26 cellular contexts compared by ENCODE assay signal in genomic region chr21:31157756-31158155, GRCh38.
DNase-seq lines count a peak whose midpoint lies in the region; ATAC-seq and TF ChIP-seq lines count a peak whose summit lies in the region.
"Had no signal": no experiment of that assay in that cellular context is flagged by ENCODE, and none has a peak within 500 bp of the region (broad histone marks: within the 10 kb centered on the region; RNA-seq: fewer than 3 reads in every experiment).

No MANE protein-coding gene starts in this region.

- POLR2A ChIA-PET in CD8-positive, alpha-beta T cell (lab: Charles Lee) = interaction anchor here (2.4 to 4.5 kb wide), 2 partner anchors 24 kb away, joined by 14 to 30 read pairs; no protein-coding TSS in a partner anchor
- POLR2A ChIA-PET in HEK293T (lab: Yijun Ruan, JAX) = no interaction called here

- H3K4me3 Mint-ChIP-seq in CD8-positive, alpha-beta T cell = no peak overlapping the region
- H3K4me3 Mint-ChIP-seq in activated CD8-positive, alpha-beta memory T cell treated with anti-CD3 and anti-CD28 coated beads, Interleukin-2, amount 10 ng/mL, durations not matched to agents 7 days and 5 days = no peak overlapping the region
- H3K4me3 Mint-ChIP-seq: CD14-positive monocyte; IgD-negative memory B cell; mesothelial cell of epicardium; natural killer cell treated with Interleukin-12 subunit alpha and Interleukin-12 subunit beta and Interleukin-15 and Interleukin-18, amount 100 ng/mL, for 72 hours; stimulated activated naive CD8-positive, alpha-beta T cell treated with anti-CD3 and anti-CD28 coated beads, Interleukin-15, amount 100 ng/mL, for 72 hours; T-helper 2 cell treated with Interferon-gamma antibody and Interleukin-4, amounts not matched to agents 5 μg/mL and 100 μg/mL, for 36 hours had no signal

- H3K36me3 ChIP-seq in CD8-positive, alpha-beta T cell (ENCODE audit: insufficient read depth, low read length) = no peaks in the 10 kb centered on the region
- peaks cover 6% of the 10 kb centered on the region for H3K36me3 ChIP-seq in thymus (ENCODE audit: control insufficient read depth, insufficient read depth)
- H3K36me3 ChIP-seq: cardiac muscle cell, transverse colon had no signal

- TF ChIP-seq CTCF in CD8-positive, alpha-beta T cell (IDR thresholded peaks at IDR 0.05) = no peak

- H3K27ac Mint-ChIP-seq in CD8-positive, alpha-beta T cell = peak overlapping the region; percentile 93
- no peak overlapping the region for H3K27ac Mint-ChIP-seq in activated CD8-positive, alpha-beta memory T cell treated with anti-CD3 and anti-CD28 coated beads, Interleukin-2, amount 10 ng/mL, durations not matched to agents 7 days and 5 days
- H3K27ac Mint-ChIP-seq: CD14-positive monocyte; IgD-negative memory B cell; mesothelial cell of epicardium; natural killer cell treated with Interleukin-12 subunit alpha and Interleukin-12 subunit beta and Interleukin-15 and Interleukin-18, amount 100 ng/mL, for 72 hours; stimulated activated naive CD8-positive, alpha-beta T cell treated with anti-CD3 and anti-CD28 coated beads, Interleukin-15, amount 100 ng/mL, for 72 hours; T-helper 2 cell treated with Interferon-gamma antibody and Interleukin-4, amounts not matched to agents 5 μg/mL and 100 μg/mL, for 36 hours had no signal

- peaks cover 9% of the 10 kb centered on the region for H3K9me3 Mint-ChIP-seq in CD8-positive, alpha-beta T cell
- peaks cover 2% of the 10 kb centered on the region for H3K9me3 Mint-ChIP-seq in activated CD8-positive, alpha-beta memory T cell treated with anti-CD3 and anti-CD28 coated beads, Interleukin-2, amount 10 ng/mL, durations not matched to agents 7 days and 5 days (ENCODE audit: low read depth)

- 96% methylated on average over 5 of the region's 5 CpGs for WGBS in thymus

- intact Hi-C loops in CD8-positive, alpha-beta T cell (cut with DNase I, micrococcal nuclease) = loop anchor here in 1 of 2 experiments (2.0 kb wide), 1 partner anchor 25 kb away; no protein-coding TSS in a partner anchor

- CTCF ChIA-PET in CD8-positive, alpha-beta T cell (lab: Charles Lee) = interaction anchor here (1.0 to 4.8 kb wide), 5 partner anchors 17 to 49 kb away, joined by 3 to 46 read pairs (median 8); no protein-coding TSS in a partner anchor
- CTCF ChIA-PET in HEK293T (lab: Yijun Ruan, JAX) = no interaction called here
- CTCF ChIA-PET in activated CD8-positive, alpha-beta memory T cell treated with anti-CD3 and anti-CD28 coated beads, Interleukin-2, amount 10 ng/mL, durations not matched to agents 7 days and 5 days (lab: Charles Lee) = no interaction called here

- no peak overlapping the region for H3K27ac ChIP-seq in CD8-positive, alpha-beta T cell (ENCODE audit: low read depth, low read length)
- H3K27ac ChIP-seq in caudate nucleus (ENCODE audit: low read depth, low read length) = peak overlapping the region; percentile 14
- H3K27ac ChIP-seq in thymus (ENCODE audit: low read depth) = peak overlapping the region; percentile 43
- H3K27ac ChIP-seq: cardiac muscle cell, VCaP had no signal

- peaks cover 5% of the 10 kb centered on the region for H3K9me3 ChIP-seq in CD8-positive, alpha-beta T cell (ENCODE audit: low read length)
- peaks cover 1% of the 10 kb centered on the region for H3K9me3 ChIP-seq in thymus (ENCODE audit: control insufficient read depth)

- no peaks in the 10 kb centered on the region for H3K27me3 ChIP-seq in CD8-positive, alpha-beta T cell (ENCODE audit: insufficient read depth, low read length)
- no peaks in the 10 kb centered on the region for H3K27me3 ChIP-seq in thymus (ENCODE audit: control insufficient read depth, insufficient read depth)
- H3K27me3 ChIP-seq: cardiac muscle cell, transverse colon had no signal

- peaks cover 55% of the 10 kb centered on the region for H3K4me1 Mint-ChIP-seq in CD8-positive, alpha-beta T cell (ENCODE audit: low read depth)
- H3K4me1 Mint-ChIP-seq in activated CD8-positive, alpha-beta memory T cell treated with anti-CD3 and anti-CD28 coated beads, Interleukin-2, amount 10 ng/mL, durations not matched to agents 7 days and 5 days = peaks cover 12% of the 10 kb centered on the region

- no peak overlapping the region for H3K4me3 ChIP-seq in CD8-positive, alpha-beta T cell (ENCODE audit: low read depth, low read length)
- H3K4me3 ChIP-seq in thymus (ENCODE audit: low read length) = no peak overlapping the region
- H3K4me3 ChIP-seq: cardiac muscle cell, transverse colon had no signal

- peaks cover 27% of the 10 kb centered on the region for H3K36me3 Mint-ChIP-seq in CD8-positive, alpha-beta T cell
- peaks cover 13% of the 10 kb centered on the region for H3K36me3 Mint-ChIP-seq in activated CD8-positive, alpha-beta memory T cell treated with anti-CD3 and anti-CD28 coated beads, Interleukin-2, amount 10 ng/mL, durations not matched to agents 7 days and 5 days
- H3K36me3 Mint-ChIP-seq: IgD-negative memory B cell had no signal

- no peak for ATAC-seq in CD8-positive, alpha-beta T cell
- no peak for ATAC-seq in activated CD8-positive, alpha-beta memory T cell treated with anti-CD3 and anti-CD28 coated beads, Interleukin-2, amount 10 ng/mL, durations not matched to agents 7 days and 5 days
- ATAC-seq: left ventricle myocardium superior; natural killer cell treated with Interleukin-12 subunit alpha and Interleukin-12 subunit beta and Interleukin-15 and Interleukin-18, amount 100 ng/mL, for 72 hours; PC-3; stimulated activated naive CD8-positive, alpha-beta T cell treated with anti-CD3 and anti-CD28 coated beads, Interleukin-15, amount 100 ng/mL, for 72 hours had no signal

- DNase-seq in CD8-positive, alpha-beta T cell = no peak
- DNase-seq in caudate nucleus (lab: John Stamatoyannopoulos, UW) (no peak), kidney tubule cell (ENCODE audit: low spot score) (peak; percentile 66), HEK293T (ENCODE audit: extremely low spot score) (no peak), NCI-H345 (lab: John Stamatoyannopoulos, UW) (no peak)
- DNase-seq in activated CD8-positive, alpha-beta memory T cell treated with anti-CD3 and anti-CD28 coated beads, Interleukin-2, amount 10 ng/mL, durations not matched to agents 7 days and 5 days = no peak
- DNase-seq: activated CD4-positive, alpha-beta T cell treated with anti-CD3 and anti-CD28 coated beads for 4 hours; anterior cingulate cortex; left ventricle myocardium superior; NCI-H1105; NCI-H187 treated with DMSO at 0.1 percent for 48 hours; NCI-H2171 treated with DMSO at 0.1 percent for 48 hours; NCI-H524 treated with DMSO at 0.1 percent for 48 hours; NK-92 treated with Interleukin-12 subunit alpha and Interleukin-12 subunit beta, amount 100 ng/mL, for 24 hours; PC-3; Right ventricle myocardium superior; stimulated activated naive CD8-positive, alpha-beta T cell treated with anti-CD3 and anti-CD28 coated beads, Interleukin-15, amount 100 ng/mL, for 72 hours; transverse colon had no signal

- no peaks in the 10 kb centered on the region for H3K27me3 Mint-ChIP-seq in CD8-positive, alpha-beta T cell (ENCODE audit: low read depth)
- peaks cover 3% of the 10 kb centered on the region for H3K27me3 Mint-ChIP-seq in activated CD8-positive, alpha-beta memory T cell treated with anti-CD3 and anti-CD28 coated beads, Interleukin-2, amount 10 ng/mL, durations not matched to agents 7 days and 5 days
- H3K27me3 Mint-ChIP-seq: stimulated activated naive CD8-positive, alpha-beta T cell treated with anti-CD3 and anti-CD28 coated beads, Interleukin-15, amount 100 ng/mL, for 72 hours had no signal

- peaks cover 54% of the 10 kb centered on the region for H3K4me1 ChIP-seq in CD8-positive, alpha-beta T cell (ENCODE audit: insufficient read depth, low read length)
- peaks cover 21% of the 10 kb centered on the region for H3K4me1 ChIP-seq in thymus (ENCODE audit: control insufficient read depth, insufficient read depth, low read length)
- H3K4me1 ChIP-seq: transverse colon had no signal

TF ChIP-seq in HEK293T, 16 proteins besides CTCF, POLR2A, EP300 and RAD21:
- no peak for TF ChIP-seq SP1 (IDR thresholded peaks at IDR 0.05)
- TF ChIP-seq TARDBP (IDR thresholded peaks at IDR 0.05) = no peak
- no peak for TF ChIP-seq ZNF384 (IDR thresholded peaks at IDR 0.05)
- no peak for TF ChIP-seq BHLHE40 (IDR thresholded peaks at IDR 0.05; ENCODE audit: borderline replicate concordance)
- no peak for TF ChIP-seq HDGF (IDR thresholded peaks at IDR 0.05; ENCODE audit: borderline replicate concordance)
- TF ChIP-seq FOXA1 (IDR thresholded peaks at IDR 0.05) = no peak
- no peak for TF ChIP-seq CTBP1 (IDR thresholded peaks at IDR 0.05; ENCODE audit: borderline replicate concordance)
- TF ChIP-seq FOXK2 (IDR thresholded peaks at IDR 0.05) = no peak
- TF ChIP-seq LEF1 (IDR thresholded peaks at IDR 0.05; ENCODE audit: borderline replicate concordance) = no peak
- no peak for TF ChIP-seq SUZ12 (IDR thresholded peaks at IDR 0.05)
- no peak for TF ChIP-seq PKNOX1 (IDR thresholded peaks at IDR 0.05)
- no peak for TF ChIP-seq L3MBTL2 (conservative IDR thresholded peaks at IDR 0.05)
- no peak for TF ChIP-seq NFRKB (IDR thresholded peaks at IDR 0.05)
- no peak for TF ChIP-seq ARNT (IDR thresholded peaks at IDR 0.05)
- TF ChIP-seq FOXM1 (IDR thresholded peaks at IDR 0.05; ENCODE audit: borderline replicate concordance) = no peak
- no peak for TF ChIP-seq ELF4 (IDR thresholded peaks at IDR 0.05)
